13 cellular contexts compared by ENCODE assay signal in genomic region chr1:8398677-8399076, GRCh38.
DNase-seq lines count a peak whose midpoint lies in the region; ATAC-seq and TF ChIP-seq lines count a peak whose summit lies in the region.
"Had no signal": no experiment of that assay in that cellular context is flagged by ENCODE, and none has a peak within 500 bp of the region (broad histone marks: within the 10 kb centered on the region; RNA-seq: fewer than 3 reads in every experiment).

No MANE protein-coding gene starts in this region.

- intact Hi-C loops in ascending aorta (cut with DNase I): no loop called here

- H3K4me3 Mint-ChIP-seq in neural crest cell: no peak overlapping the region

- DNase-seq in ascending aorta (ENCODE audit: low spot score in 2 of 2): peak in 1 of 2 donors; percentile 44
- no peak for DNase-seq in neural crest cell (ENCODE audit: low read depth, low spot score)
- DNase-seq in islet precursor cell: no peak
- DNase-seq in DMS 273 treated with DMSO at 0.1 percent for 48 hours (lab: John Stamatoyannopoulos, UW): no peak
- no peak for DNase-seq in omental fat pad (ENCODE audit: low spot score)
- DNase-seq: activated gamma-delta T cell treated with Interleukin-2 at 50 U/mL for 16 hours; DMS79; KBM-7; NCI-H2171 treated with DMSO at 0.1 percent for 48 hours; stimulated activated CD4-positive, alpha-beta T cell treated with anti-CD3 and anti-CD28 coated beads, Interleukin-2, amount 100 ng/mL, for 24 hours had no signal

- no peak overlapping the region for H3K27ac Mint-ChIP-seq in neural crest cell (ENCODE audit: unreplicated experiment)

- no peak overlapping the region for H3K27ac ChIP-seq in BLaER1 treated with 17β-estradiol and CSF1 and Interleukin-3, amounts not matched to agents 10 nM and 100 nM
- H3K27ac ChIP-seq in ascending aorta: peak overlapping the region; percentile 42 to 60

- no peaks in the 10 kb centered on the region for H3K27me3 Mint-ChIP-seq in neural crest cell (ENCODE audit: low read depth)

- peak overlapping the region; percentile 76 to 92 (median 85); a peak in 21 of 22 replicates for H3K4me2 ChIP-seq in BLaER1 treated with 17β-estradiol and CSF1 and Interleukin-3, amounts not matched to agents 10 nM and 100 nM

- peaks cover 0 to 17% (median 0%) of the 10 kb centered on the region in 11 experiments; a peak in 6 of 22 replicates for H3K9me3 ChIP-seq in BLaER1 treated with 17β-estradiol and CSF1 and Interleukin-3, amounts not matched to agents 10 nM and 100 nM (replicated peaks in 1 of 11)
- H3K9me3 ChIP-seq in ascending aorta: no peaks in the 10 kb centered on the region

- ATAC-seq in HG02571 (IDR thresholded peaks at IDR 0.05; ENCODE audit: unreplicated experiment) (no peak), omental fat pad (ENCODE audit: low FRiP score) (no peak)

- peaks cover 52 to 100% (median 79%) of the 10 kb centered on the region in 11 experiments for H4K20me1 ChIP-seq in BLaER1 treated with 17β-estradiol and CSF1 and Interleukin-3, amounts not matched to agents 10 nM and 100 nM

- H3K36me3 Mint-ChIP-seq in neural crest cell (ENCODE audit: low read depth): peaks cover 8% of the 10 kb centered on the region

- peaks cover 47 to 58% (median 52%) of the 10 kb centered on the region in 10 experiments for H3K4me1 ChIP-seq in BLaER1 treated with 17β-estradiol and CSF1 and Interleukin-3, amounts not matched to agents 10 nM and 100 nM
- H3K4me1 ChIP-seq in ascending aorta: peaks cover 12 to 57% of the 10 kb centered on the region in 2 donors

- no peaks in the 10 kb centered on the region for H3K9me3 Mint-ChIP-seq in neural crest cell

- no peaks in the 10 kb centered on the region for H3K27me3 ChIP-seq in BLaER1 treated with 17β-estradiol and CSF1 and Interleukin-3, amounts not matched to agents 10 nM and 100 nM
- H3K27me3 ChIP-seq in ascending aorta: no peaks in the 10 kb centered on the region

- no peak overlapping the region for H3K4me3 ChIP-seq in BLaER1 treated with 17β-estradiol and CSF1 and Interleukin-3, amounts not matched to agents 10 nM and 100 nM
- H3K4me3 ChIP-seq in ascending aorta: no peak overlapping the region

- H3K4me1 Mint-ChIP-seq in neural crest cell: peaks cover 38% of the 10 kb centered on the region

- peaks cover 24 to 65% (median 39%) of the 10 kb centered on the region in 11 experiments for H3K36me3 ChIP-seq in BLaER1 treated with 17β-estradiol and CSF1 and Interleukin-3, amounts not matched to agents 10 nM and 100 nM
- H3K36me3 ChIP-seq in ascending aorta: peaks cover 14 to 16% of the 10 kb centered on the region in 2 donors

- no peak overlapping the region for H3K9ac ChIP-seq in BLaER1 treated with 17β-estradiol and CSF1 and Interleukin-3, amounts not matched to agents 10 nM and 100 nM

- TF ChIP-seq CTCF in GM12872 (IDR thresholded peaks at IDR 0.05; ENCODE audit: insufficient read depth, low read depth, low read length) (peak; percentile 36; the same call in 2 of the 3 replicates), ascending aorta (IDR thresholded peaks at IDR 0.05) (no peak), neural crest cell (conservative IDR thresholded peaks at IDR 0.05) (peak; percentile 44), omental fat pad (IDR thresholded peaks at IDR 0.05) (no peak)

Comparison
In these comparisons a context has a peak if more than half of its experiments do, and no peak if none do; other contexts are left out.
1. H3K27ac ChIP-seq: peak in ascending aorta (2 of 2); none in BLaER1 treated with 17β-estradiol and CSF1 and Interleukin-3, amounts not matched to agents 10 nM and 100 nM (0 of 11).
2. CTCF ChIP-seq: peak in GM12872 (single experiment) and neural crest cell (single experiment); none in ascending aorta (0 of 3) and omental fat pad (0 of 3).